Comparison of ENCODE assay signal across 8 cellular contexts in genomic region chr5:65482280-65482726, GRCh38. TPM values are rescaled to one million over a fixed set of nuclear protein-coding genes. Genes with fewer than 3 reads are reported as not detected.
A peak's percentile ranks its signal among the peaks of the same experiment; 100 is the strongest.
DNase-seq lines count a peak whose midpoint lies in the region; ATAC-seq, FAIRE-seq and TF ChIP-seq lines count a peak whose summit lies in the region.

No MANE protein-coding gene starts in this region.

- DNase-seq in NCI-H2171 treated with DMSO at 0.1 percent for 48 hours (lab: John Stamatoyannopoulos, UW) = peak; percentile 36
- DNase-seq in NCI-H2171 (lab: John Stamatoyannopoulos, UW) = no peak
- DNase-seq in KBM-7 = peak; percentile 67
- DNase-seq in astrocyte of the spinal cord (ENCODE audit: low read depth, low spot score) = peak; percentile 81
- DNase-seq in keratinocyte (ENCODE audit: low read depth, low spot score) = no peak
- no peak for DNase-seq in stimulated activated naive CD8-positive, alpha-beta T cell treated with anti-CD3 and anti-CD28 coated beads, Interleukin-15, amount 100 ng/mL, for 72 hours
- DNase-seq in stimulated activated CD4-positive, alpha-beta T cell treated with anti-CD3 and anti-CD28 coated beads, Interleukin-12 subunit alpha, Interleukin-12 subunit beta, amount 100 ng/mL, for 4 hours = no peak

- peak overlapping the region; percentile 85 to 97 for H3K27ac Mint-ChIP-seq in stimulated activated naive CD8-positive, alpha-beta T cell treated with anti-CD3 and anti-CD28 coated beads, Interleukin-15, amount 100 ng/mL, for 72 hours

- no peaks in the 10 kb centered on the region for H3K36me3 ChIP-seq in keratinocyte (ENCODE audit: control insufficient read depth in 2 of 2, extremely low read depth in 1 of 2, insufficient read depth in 2 of 2, low read length in 2 of 2)

- no peaks in the 10 kb centered on the region for H3K27me3 Mint-ChIP-seq in stimulated activated naive CD8-positive, alpha-beta T cell treated with anti-CD3 and anti-CD28 coated beads, Interleukin-15, amount 100 ng/mL, for 72 hours

- dilution Hi-C loops in keratinocyte (cut with MboI; ENCODE audit: extremely low pct_ligation_motif_present, low sequenced_read_pairs) = no loop called here

- peaks cover 37% of the 10 kb centered on the region for H3K79me2 ChIP-seq in keratinocyte (ENCODE audit: control insufficient read depth, insufficient read depth, low read length)

- H3K9me1 ChIP-seq in keratinocyte (ENCODE audit: control insufficient read depth, extremely low read depth, insufficient read depth, low read length) = no peaks in the 10 kb centered on the region

- no peak for ATAC-seq in stimulated activated naive CD8-positive, alpha-beta T cell treated with anti-CD3 and anti-CD28 coated beads, Interleukin-15, amount 100 ng/mL, for 72 hours
- ATAC-seq in GM21786 (IDR thresholded peaks at IDR 0.05; ENCODE audit: unreplicated experiment) = no peak

- H3K9ac ChIP-seq in keratinocyte (ENCODE audit: control insufficient read depth, extremely low read depth, insufficient read depth, low read length) = peak overlapping the region; percentile 78

- H3K27ac ChIP-seq in keratinocyte (ENCODE audit: control insufficient read depth, insufficient read depth, low read length) = peak overlapping the region; percentile 83

- H3K9me3 ChIP-seq in keratinocyte (ENCODE audit: control insufficient read depth, low read depth, low read length) = no peaks in the 10 kb centered on the region

- H2AFZ ChIP-seq in keratinocyte (ENCODE audit: control insufficient read depth, low read length) = peak overlapping the region; percentile 91

- peaks cover 15% of the 10 kb centered on the region for H3K4me1 ChIP-seq in keratinocyte (ENCODE audit: control insufficient read depth, extremely low read depth, insufficient read depth, low read length)

- no peaks in the 10 kb centered on the region for H4K20me1 ChIP-seq in keratinocyte (ENCODE audit: control insufficient read depth, extremely low read depth, insufficient read depth, low read length)

- peaks cover 6% of the 10 kb centered on the region for H3K4me1 Mint-ChIP-seq in stimulated activated naive CD8-positive, alpha-beta T cell treated with anti-CD3 and anti-CD28 coated beads, Interleukin-15, amount 100 ng/mL, for 72 hours

- TF ChIP-seq CTCF in astrocyte of the spinal cord (IDR thresholded peaks at IDR 0.05; ENCODE audit: low read depth, low read length) (no peak), keratinocyte (optimal IDR thresholded peaks at IDR 0.05 in 1 of 3, IDR thresholded peaks at IDR 0.05 in 1 of 3, conservative IDR thresholded peaks at IDR 0.05 in 1 of 3; ENCODE audit: extremely low read depth in 1 of 3, insufficient read depth in 2 of 3, low read length in 3 of 3) (no peak)

- H3K4me3 Mint-ChIP-seq in stimulated activated naive CD8-positive, alpha-beta T cell treated with anti-CD3 and anti-CD28 coated beads, Interleukin-15, amount 100 ng/mL, for 72 hours = no peak overlapping the region

- H3K9me3 Mint-ChIP-seq in stimulated activated naive CD8-positive, alpha-beta T cell treated with anti-CD3 and anti-CD28 coated beads, Interleukin-15, amount 100 ng/mL, for 72 hours = no peaks in the 10 kb centered on the region

- H3K4me3 ChIP-seq in astrocyte of the spinal cord (ENCODE audit: low read depth, low read length) = peak overlapping the region; percentile 53
- peak overlapping the region; percentile 43 to 98 (median 97) for H3K4me3 ChIP-seq in keratinocyte (ENCODE audit: control insufficient read depth in 2 of 3, extremely low read depth in 1 of 3, insufficient read depth in 2 of 3, low read depth in 1 of 3, low read length in 3 of 3)

- in situ Hi-C loops in KBM-7 (cut with MboI; ENCODE audit: low pct_unique_long_range_greater_than_20kb, low sequenced_read_pairs) = loop anchor here (25.0 kb wide), 2 partner anchors 395 to 670 kb away; no protein-coding TSS in a partner anchor
- in situ Hi-C loops in astrocyte of the spinal cord (cut with HindIII; ENCODE audit: low sequenced_read_pairs) = no loop called here

- H3K4me2 ChIP-seq in keratinocyte (ENCODE audit: control insufficient read depth, extremely low read depth, insufficient read depth, low read depth, low read length) = peak overlapping the region; percentile 87

- no peak for FAIRE-seq in keratinocyte (lab: Jason Lieb, UNC)

- H3K27me3 ChIP-seq in keratinocyte (ENCODE audit: control insufficient read depth, extremely low read depth, insufficient read depth, low read length) = no peaks in the 10 kb centered on the region

RNA-seq across cellular contexts. Expression of gene ADAMTS6, which starts 0.6 kb away (rescaled TPM):
- 6.7 to 14.7 TPM (median 10.9 TPM) in 3 replicates for polyA plus RNA-seq in keratinocyte
- 0.35 TPM for polyA plus RNA-seq in keratinocyte (2011; ENCODE audit: low read depth)
- 3.0 and 4.4 TPM in 2 replicates for polyA plus RNA-seq in keratinocyte (2011; cell fraction: cytosol; rRNA removed)
- polyA plus RNA-seq in keratinocyte (2011; cell fraction: nucleus; rRNA removed) = 20.0 TPM in 2 replicates
- polyA plus RNA-seq in keratinocyte (2012; ENCODE audit: low replicate concordance) = 0.11 and 8.3 TPM in 2 replicates
- polyA minus RNA-seq in keratinocyte = 20.5 to 80.1 TPM (median 34.7 TPM) in 3 replicates
- polyA minus RNA-seq in keratinocyte (2011; cell fraction: cytosol; rRNA and poly(A)+ RNA removed) = 16.1 TPM
- 26.5 and 55.1 TPM in 2 replicates for polyA minus RNA-seq in keratinocyte (2011; cell fraction: nucleus; rRNA and poly(A)+ RNA removed)

Comparison
In these comparisons a context has a peak if more than half of its experiments do, and no peak if none do; other contexts are left out.
1. DNase-seq: peak in NCI-H2171 treated with DMSO at 0.1 percent for 48 hours (single experiment), KBM-7 (single experiment) and astrocyte of the spinal cord (single experiment); none in NCI-H2171 (single experiment), keratinocyte (single experiment), stimulated activated naive CD8-positive, alpha-beta T cell treated with anti-CD3 and anti-CD28 coated beads, Interleukin-15, amount 100 ng/mL, for 72 hours (0 of 2) and stimulated activated CD4-positive, alpha-beta T cell treated with anti-CD3 and anti-CD28 coated beads, Interleukin-12 subunit alpha, Interleukin-12 subunit beta, amount 100 ng/mL, for 4 hours (single experiment).